In genomic region chr4:26909369-26909768, GRCh38 we compare ENCODE assay signal across 25 cellular contexts. TPM values are rescaled to one million over a fixed set of nuclear protein-coding genes. Genes with fewer than 3 reads are reported as not detected.
A peak's percentile ranks its signal among the peaks of the same experiment; 100 is the strongest.
DNase-seq lines count a peak whose midpoint lies in the region; ATAC-seq and FAIRE-seq lines count a peak whose summit lies in the region.
"Had no signal": no experiment of that assay in that cellular context is flagged by ENCODE, and none has a peak within 500 bp of the region (broad histone marks: within the 10 kb centered on the region; RNA-seq: fewer than 3 reads in every experiment).

No MANE protein-coding gene starts in this region.

- no peaks in the 10 kb centered on the region for H3K9me3 ChIP-seq in MG63
- H3K9me3 ChIP-seq: HAP-1 had no signal

- no peak for FAIRE-seq in frontal cortex (lab: Jason Lieb, UNC)
- FAIRE-seq: A204.1, D721Med, HepG2 had no signal

- no peak overlapping the region for H3K27ac Mint-ChIP-seq in activated naive CD8-positive, alpha-beta T cell treated with anti-CD3 and anti-CD28 coated beads for 36 hours
- H3K27ac Mint-ChIP-seq: B cell, CD14-positive monocyte had no signal

- DNase-seq in COLO829 (ENCODE audit: low spot score), result peak; percentile 40
- peak; percentile 1 for DNase-seq in NCI-H1048 (lab: John Stamatoyannopoulos, UW)
- peak; percentile 20 for DNase-seq in brain pericyte (ENCODE audit: low read depth, low spot score)
- DNase-seq in globus pallidus (ENCODE audit: low spot score), result peak; percentile 24
- DNase-seq in activated naive CD8-positive, alpha-beta T cell treated with anti-CD3 and anti-CD28 coated beads for 36 hours, result no peak
- DNase-seq in MG63, result no peak
- DNase-seq in frontal cortex (ENCODE audit: low spot score in 2 of 2), result no peak
- DNase-seq: EL, GF-D8, GM23248, KBM-7, NCI-H1105, NCI-H146, NCI-H2029, NCI-H226, NCI-H510A treated with DMSO at 0.1 percent for 48 hours, NCI-H774, Right ventricle myocardium superior had no signal

- no peaks in the 10 kb centered on the region for H3K27me3 Mint-ChIP-seq in activated naive CD8-positive, alpha-beta T cell treated with anti-CD3 and anti-CD28 coated beads for 36 hours
- H3K27me3 Mint-ChIP-seq: B cell had no signal

- peaks cover 16% of the 10 kb centered on the region for H3K36me3 Mint-ChIP-seq in activated naive CD8-positive, alpha-beta T cell treated with anti-CD3 and anti-CD28 coated beads for 36 hours

- H3K36me3 ChIP-seq in MG63, result no peaks in the 10 kb centered on the region
- H3K36me3 ChIP-seq: HAP-1 had no signal

- H3K27me3 ChIP-seq in MG63, result no peaks in the 10 kb centered on the region

- ATAC-seq in GM19324 (IDR thresholded peaks at IDR 0.05; ENCODE audit: low FRiP score, unreplicated experiment), result no peak
- ATAC-seq: HepG2 had no signal

- peaks cover 64% of the 10 kb centered on the region for H3K4me1 Mint-ChIP-seq in activated naive CD8-positive, alpha-beta T cell treated with anti-CD3 and anti-CD28 coated beads for 36 hours

- H3K4me3 Mint-ChIP-seq in activated naive CD8-positive, alpha-beta T cell treated with anti-CD3 and anti-CD28 coated beads for 36 hours, result no peak overlapping the region
- H3K4me3 Mint-ChIP-seq: B cell, CD14-positive monocyte had no signal

- H3K9me3 Mint-ChIP-seq in activated naive CD8-positive, alpha-beta T cell treated with anti-CD3 and anti-CD28 coated beads for 36 hours, result no peaks in the 10 kb centered on the region

- H3K4me3 ChIP-seq in MG63, result no peak overlapping the region
- H3K4me3 ChIP-seq: GM23248, HAP-1 had no signal

RNA-seq across cellular contexts. Expression of gene STIM2, which starts 48.7 kb away (rescaled TPM):
- total RNA-seq in activated naive CD8-positive, alpha-beta T cell treated with anti-CD3 and anti-CD28 coated beads for 36 hours, result 10 to 100 TPM; 41.8 to 45.1 TPM
- 15.7 and 19.7 TPM in 2 replicates for total RNA-seq in MG63 (2014; rRNA removed; shearing (Covaris generic); ENCODE audit: low replicate concordance)
- total RNA-seq in frontal cortex, result 22.8 TPM

Comparison
In these comparisons a context has a peak if more than half of its experiments do, and no peak if none do; other contexts are left out.
1. DNase-seq: peak in COLO829 (single experiment), NCI-H1048 (single experiment), brain pericyte (single experiment) and globus pallidus (single experiment); none in activated naive CD8-positive, alpha-beta T cell treated with anti-CD3 and anti-CD28 coated beads for 36 hours (single experiment), MG63 (single experiment) and frontal cortex (0 of 2).